8 cellular contexts compared by ENCODE assay signal in the genomic region with DNA sequence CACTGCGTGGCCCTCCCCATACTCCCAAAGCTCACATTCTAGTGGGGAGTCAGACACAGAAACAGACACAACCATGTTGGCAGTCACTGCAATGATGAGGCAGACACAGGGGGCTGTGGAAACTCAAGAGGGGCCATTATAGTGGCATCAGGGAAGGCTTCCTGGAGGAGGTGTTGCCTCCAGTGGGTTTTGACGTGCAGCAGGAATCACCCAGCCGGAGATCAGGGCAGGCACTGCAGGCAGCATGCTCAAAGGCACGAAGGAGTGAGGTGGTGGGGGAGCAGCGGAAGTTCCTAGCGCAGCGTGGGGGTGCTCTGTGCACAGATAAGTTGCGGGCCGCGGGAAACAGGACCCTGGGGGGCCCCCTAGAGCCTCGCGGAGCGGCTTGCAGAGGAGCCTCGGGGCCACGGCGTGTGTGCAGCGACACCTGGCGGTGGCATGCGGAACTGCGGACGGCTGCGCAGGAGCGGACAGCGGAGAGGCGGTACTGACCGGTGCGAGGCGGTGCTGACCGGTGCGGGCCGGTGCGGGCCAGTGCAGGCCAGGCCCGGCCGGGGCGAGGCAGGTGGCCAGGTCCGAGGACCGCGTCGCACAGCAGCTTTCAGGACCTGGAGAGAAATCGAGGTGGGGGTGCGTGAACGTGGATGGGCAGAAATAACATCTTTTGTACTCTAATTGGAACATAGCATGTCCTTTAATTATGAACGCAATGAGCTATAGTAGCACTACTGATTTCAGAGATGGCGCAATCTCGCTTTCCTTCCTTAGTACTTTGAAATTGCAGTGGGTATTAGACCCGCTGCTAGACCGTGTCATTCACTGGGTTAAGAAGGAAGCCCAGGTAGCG.
DNase-seq lines count a peak whose midpoint lies in the region; TF ChIP-seq lines count a peak whose summit lies in the region.

No MANE protein-coding gene starts in this region.

- H3K27me3 Mint-ChIP-seq in endodermal cell (ENCODE audit: insufficient read depth), result peaks cover 25% of the 10 kb centered on the region

- POLR2A ChIA-PET in HEK293T (lab: Yijun Ruan, JAX), result no interaction called here

- H3K27ac ChIP-seq in endodermal cell (ENCODE audit: low read depth, low read length), result no peak overlapping the region

- DNase-seq in G401 (ENCODE audit: low spot score) (peak; percentile 48), HEK293T (ENCODE audit: extremely low spot score) (peak; percentile 85), NOMO-1 treated with DMSO at 0.1 percent for 48 hours (lab: John Stamatoyannopoulos, UW; ENCODE audit: unreplicated experiment) (peak; percentile 69), endodermal cell (peak; percentile 97), middle frontal gyrus (ENCODE audit: extremely low spot score, low spot score) (peak; percentile 58), HPDE6-E6E7 (ENCODE audit: extremely low spot score) (no peak)
- peak; percentile 55 for DNase-seq in activated CD8-positive, alpha-beta memory T cell treated with anti-CD3 and anti-CD28 coated beads, Interleukin-2, amount 50 U/mL, for 1 hour (ENCODE audit: extremely low read depth)
- DNase-seq in stimulated activated CD8-positive, alpha-beta memory T cell treated with anti-CD3 and anti-CD28 coated beads, Interleukin-4, amount 100 ng/mL, for 24 hours (ENCODE audit: low read depth), result peak; percentile 69

- no peaks in the 10 kb centered on the region for H3K36me3 ChIP-seq in endodermal cell (ENCODE audit: control insufficient read depth, insufficient read depth, low read length)

- H3K9me3 ChIP-seq in endodermal cell (ENCODE audit: control insufficient read depth, low read length), result no peaks in the 10 kb centered on the region

- H3K36me3 Mint-ChIP-seq in endodermal cell (ENCODE audit: low read depth), result no peaks in the 10 kb centered on the region

- no peak overlapping the region for H3K4me3 ChIP-seq in endodermal cell (ENCODE audit: low read length)

- peak overlapping the region; percentile 31 for H3K4me3 Mint-ChIP-seq in endodermal cell

- in situ Hi-C loops in G401 (cut with HindIII; ENCODE audit: low sequenced_read_pairs), result no loop called here

- CTCF ChIA-PET in HEK293T (lab: Yijun Ruan, JAX), result interaction anchor here (0.6 to 4.6 kb wide), 8 partner anchors 11 to 164 kb away, joined by 3 to 56 read pairs (median 8); no protein-coding TSS in a partner anchor

- H3K27ac Mint-ChIP-seq in endodermal cell, result peak overlapping the region; percentile 44

- H3K4me1 ChIP-seq in endodermal cell (ENCODE audit: control insufficient read depth, insufficient read depth, low read length), result peaks cover 3% of the 10 kb centered on the region

- peaks cover 16% of the 10 kb centered on the region for H3K27me3 ChIP-seq in endodermal cell (ENCODE audit: control insufficient read depth, insufficient read depth, low read length, poor library complexity, severe bottlenecking)

- H3K9ac ChIP-seq in endodermal cell (ENCODE audit: extremely low read depth, low read length, poor library complexity, severe bottlenecking), result peak overlapping the region; percentile 41

- 27 to 36% methylated on average over 24 to 48 of the region's 48 CpGs for WGBS in endodermal cell (ENCODE audit: insufficient coverage in 1 of 2, insufficient read length in 1 of 2), 2 experiments

- TF ChIP-seq CTCF in endodermal cell (conservative IDR thresholded peaks at IDR 0.05), result peak; percentile 100

- no peaks in the 10 kb centered on the region for H3K9me3 Mint-ChIP-seq in endodermal cell

- H3K4me1 Mint-ChIP-seq in endodermal cell, result peaks cover 13% of the 10 kb centered on the region

TF ChIP-seq in HEK293T, 16 proteins besides CTCF, POLR2A, EP300 and RAD21:
- no peak for TF ChIP-seq SP1 (IDR thresholded peaks at IDR 0.05)
- peak; percentile 72 for TF ChIP-seq L3MBTL2 (conservative IDR thresholded peaks at IDR 0.05)
- TF ChIP-seq TARDBP (IDR thresholded peaks at IDR 0.05), result no peak
- no peak for TF ChIP-seq SUZ12 (IDR thresholded peaks at IDR 0.05)
- 0 out of 2 replicates have a peak, but pooled peaks have one; percentile 62 for TF ChIP-seq FOXM1 (IDR thresholded peaks at IDR 0.05; ENCODE audit: borderline replicate concordance)
- TF ChIP-seq ZNF384 (IDR thresholded peaks at IDR 0.05), result no peak
- no peak for TF ChIP-seq ELF4 (IDR thresholded peaks at IDR 0.05)
- TF ChIP-seq ARNT (IDR thresholded peaks at IDR 0.05), result no peak
- no peak for TF ChIP-seq BHLHE40 (IDR thresholded peaks at IDR 0.05; ENCODE audit: borderline replicate concordance)
- TF ChIP-seq, protein P1, sequence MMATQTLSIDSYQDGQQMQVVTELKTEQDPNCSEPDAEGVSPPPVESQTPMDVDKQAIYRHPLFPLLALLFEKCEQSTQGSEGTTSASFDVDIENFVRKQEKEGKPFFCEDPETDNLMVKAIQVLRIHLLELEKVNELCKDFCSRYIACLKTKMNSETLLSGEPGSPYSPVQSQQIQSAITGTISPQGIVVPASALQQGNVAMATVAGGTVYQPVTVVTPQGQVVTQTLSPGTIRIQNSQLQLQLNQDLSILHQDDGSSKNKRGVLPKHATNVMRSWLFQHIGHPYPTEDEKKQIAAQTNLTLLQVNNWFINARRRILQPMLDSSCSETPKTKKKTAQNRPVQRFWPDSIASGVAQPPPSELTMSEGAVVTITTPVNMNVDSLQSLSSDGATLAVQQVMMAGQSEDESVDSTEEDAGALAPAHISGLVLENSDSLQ (IDR thresholded peaks at IDR 0.05), result no peak
- peak; percentile 72; the same call in 1 of the 2 replicates for TF ChIP-seq LEF1 (IDR thresholded peaks at IDR 0.05; ENCODE audit: borderline replicate concordance)
- no peak for TF ChIP-seq NFRKB (IDR thresholded peaks at IDR 0.05)
- no peak for TF ChIP-seq CTBP1 (IDR thresholded peaks at IDR 0.05; ENCODE audit: borderline replicate concordance)
- TF ChIP-seq FOXK2 (IDR thresholded peaks at IDR 0.05), result no peak
TF ChIP-seq in HEK293T: peak in this region for 3.
